Comparison of ENCODE assay signal across 22 cellular contexts in the genomic region with DNA sequence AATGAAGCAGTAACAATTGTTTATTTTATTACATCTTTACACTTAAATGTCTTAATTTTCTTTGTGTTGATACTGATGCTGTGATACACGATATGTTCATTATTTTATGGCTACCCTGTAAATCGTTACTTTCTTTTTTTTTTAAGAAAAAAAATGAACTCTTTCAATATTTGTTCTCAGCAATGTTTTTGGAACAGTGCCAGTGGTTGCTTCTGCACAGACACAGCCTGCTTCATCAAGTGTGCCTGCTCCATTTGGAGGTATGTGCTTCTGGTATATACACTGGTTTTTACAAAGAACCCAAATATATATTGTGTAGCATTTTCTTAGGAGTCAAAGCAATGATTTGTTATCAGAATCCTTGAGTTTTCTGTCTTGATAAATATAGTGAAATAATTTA.
A peak's percentile ranks its signal among the peaks of the same experiment; 100 is the strongest.
DNase-seq lines count a peak whose midpoint lies in the region; ATAC-seq lines count a peak whose summit lies in the region.
"Had no signal": no experiment of that assay in that cellular context is flagged by ENCODE, and none has a peak within 500 bp of the region (broad histone marks: within the 10 kb centered on the region; RNA-seq: fewer than 3 reads in every experiment).

No MANE protein-coding gene starts in this region.

- ATAC-seq in HG03460 (IDR thresholded peaks at IDR 0.05; ENCODE audit: unreplicated experiment) (no peak), GM18873 (IDR thresholded peaks at IDR 0.05; ENCODE audit: low FRiP score, unreplicated experiment) (no peak)
- ATAC-seq: gastrocnemius medialis, GM12878, left cardiac atrium, psoas muscle had no signal

- DNase-seq in Ammon's horn (ENCODE audit: low spot score) = peak; percentile 61
- peak; percentile 72 for DNase-seq in DMS53 (lab: John Stamatoyannopoulos, UW)
- peak; percentile 20 for DNase-seq in NCI-H2171 (lab: John Stamatoyannopoulos, UW)
- peak; percentile 29 for DNase-seq in dermis blood vessel endothelial cell
- DNase-seq in NCI-H2107 (lab: John Stamatoyannopoulos, UW) = no peak
- DNase-seq in kidney tubule cell (ENCODE audit: low spot score) = no peak
- DNase-seq: activated CD4-positive, alpha-beta T cell treated with anti-CD3 and anti-CD28 coated beads, Interleukin-2, amount 10 ng/mL, durations not matched to agents 7 days and 5 days; activated CD8-positive, alpha-beta memory T cell treated with anti-CD3 and anti-CD28 coated beads, Interleukin-2, amount 50 U/mL, for 4 hours; activated gamma-delta T cell treated with Interleukin-2 at 50 U/mL for 16 hours; amniotic stem cell; gastrocnemius medialis; GF-D8; left cardiac atrium; MM.1S; NCI-H2227 treated with DMSO at 0.1 percent for 48 hours; psoas muscle; small intestine; stimulated activated CD4-positive, alpha-beta T cell treated with anti-CD3 and anti-CD28 coated beads, Interleukin-4, amount 100 ng/mL, for 24 hours; T-helper 1 cell had no signal

Comparison
In these comparisons a context has a peak if more than half of its experiments do, and no peak if none do; other contexts are left out.
1. DNase-seq: peak in Ammon's horn (single experiment), DMS53 (single experiment), NCI-H2171 (single experiment) and dermis blood vessel endothelial cell (single experiment); none in NCI-H2107 (single experiment) and kidney tubule cell (single experiment).